Comparison of ENCODE assay signal across 8 cellular contexts in genomic region chr1:145892486-145893087, GRCh38. TPM values are rescaled to one million over a fixed set of nuclear protein-coding genes. Genes with fewer than 3 reads are reported as not detected.
DNase-seq lines count a peak whose midpoint lies in the region; TF ChIP-seq lines count a peak whose summit lies in the region.

No MANE protein-coding gene starts in this region.

- H3K9me3 ChIP-seq in SK-N-SH (no peaks in the 10 kb centered on the region), prostate gland (no peaks in the 10 kb centered on the region)

- H3K27ac ChIP-seq in SK-N-SH (ENCODE audit: low read depth in 2 of 2, low read length in 1 of 2), result peak overlapping the region; percentile 94 to 98
- H3K27ac ChIP-seq in prostate gland, result peak overlapping the region; percentile 97 to 98

- WGBS in SK-N-SH (ENCODE audit: low lambda C conversion rate), result 47% methylated on average over 3 of the region's 3 CpGs
- 27% methylated on average over 3 of the region's 3 CpGs for WGBS in prostate gland

- TF ChIP-seq CTCF in SK-N-SH (IDR thresholded peaks at IDR 0.05) (no peak), prostate gland (IDR thresholded peaks at IDR 0.05) (no peak)

- H3K4me1 ChIP-seq in SK-N-SH (ENCODE audit: control insufficient read depth in 1 of 2, insufficient read depth in 2 of 2, low read depth in 1 of 2, low read length in 1 of 2), result peaks cover 21 to 28% of the 10 kb centered on the region in 2 experiments
- peaks cover 18% of the 10 kb centered on the region for H3K4me1 ChIP-seq in prostate gland (replicated peaks)

- H3F3A ChIP-seq in SK-N-SH (replicated peaks; ENCODE audit: insufficient read depth), result peaks cover 20% of the 10 kb centered on the region

- H3K4me3 ChIP-seq in SK-N-SH (ENCODE audit: low read depth in 2 of 2, low read length in 1 of 2) (peak overlapping the region; percentile 15 to 42; a peak in 3 of 4 replicates), prostate gland (no peak overlapping the region)

- no peak for TF ChIP-seq RAD21 in SK-N-SH (IDR thresholded peaks at IDR 0.05; ENCODE audit: low read length)

- no peak; a peak in 1 of 4 replicates for TF ChIP-seq EP300 in SK-N-SH (IDR thresholded peaks at IDR 0.05; ENCODE audit: borderline replicate concordance in 1 of 2, low read depth in 1 of 2, low read length in 1 of 2)

- no peak overlapping the region; the same call in 1 of the 2 replicates for H2AFZ ChIP-seq in SK-N-SH (ENCODE audit: low read depth)

- DNase-seq in DMS 273 treated with DMSO at 0.1 percent for 48 hours (lab: John Stamatoyannopoulos, UW) (peak; percentile 45), SK-N-SH (no peak), fibroblast of peridontal ligament (ENCODE audit: extremely low read depth) (peak; percentile 67), prostate gland (ENCODE audit: low spot score) (peak; percentile 51), GM19240 (ENCODE audit: insufficient read length, low spot score) (no peak), T-helper 1 cell (no peak)
- DNase-seq in activated CD4-positive, CD25-positive, alpha-beta regulatory T cell (lab: John Stamatoyannopoulos, UW), result no peak
- no peak for DNase-seq in stimulated activated naive CD4-positive, alpha-beta T cell (lab: John Stamatoyannopoulos, UW)

- no peaks in the 10 kb centered on the region for H3K9me2 ChIP-seq in SK-N-SH

- H3K36me3 ChIP-seq in SK-N-SH (replicated peaks in 1 of 2; ENCODE audit: control insufficient read depth in 1 of 2, insufficient read depth in 2 of 2, low read length in 1 of 2) (no peaks in the 10 kb centered on the region), prostate gland (no peaks in the 10 kb centered on the region)

- no peaks in the 10 kb centered on the region for H4K20me1 ChIP-seq in SK-N-SH (ENCODE audit: insufficient read depth)

- peak overlapping the region; percentile 71 for H3K9ac ChIP-seq in SK-N-SH

- POLR2A ChIA-PET in SK-N-SH (lab: Yijun Ruan, JAX), result interaction anchor here (1.3 to 1.7 kb wide), 2 partner anchors 34 to 35 kb away, joined by 4 to 7 read pairs; partner anchors contain the start of genes PIAS3 and RBM8A

- H3K27me3 ChIP-seq in SK-N-SH (ENCODE audit: insufficient read depth) (no peaks in the 10 kb centered on the region), prostate gland (replicated peaks; ENCODE audit: insufficient read depth) (no peaks in the 10 kb centered on the region)

- peak; percentile 4 for TF ChIP-seq POLR2A in prostate gland (IDR thresholded peaks at IDR 0.05)

- H3K4me2 ChIP-seq in SK-N-SH, result peak overlapping the region; percentile 79

- CTCF ChIA-PET in SK-N-SH (lab: Yijun Ruan, JAX), result interaction anchor here (0.7 to 11.0 kb wide), 43 partner anchors 8 to 289 kb away, joined by 3 to 281 read pairs (median 8); partner anchors contain the start of genes ANKRD34A, HJV, ITGA10 and NUDT17

- H3K79me2 ChIP-seq in SK-N-SH (ENCODE audit: insufficient read depth), result no peaks in the 10 kb centered on the region

- intact Hi-C loops in prostate gland (cut with DNase I), result loop anchor here (1.0 to 5.0 kb wide), 2 partner anchors 18 to 125 kb away; partner anchors contain the start of gene ITGA10

TF ChIP-seq in SK-N-SH, 30 proteins besides CTCF, POLR2A, EP300 and RAD21:
- TF ChIP-seq MEF2A (IDR thresholded peaks at IDR 0.05; ENCODE audit: borderline replicate concordance, low read depth) (no peak), NFIC (IDR thresholded peaks at IDR 0.05; ENCODE audit: borderline replicate concordance) (peak; percentile 72)

RNA-seq across cellular contexts. Expression of gene ANKRD35, which starts 6.9 kb away (rescaled TPM):
- polyA plus RNA-seq in SK-N-SH (2012; rRNA removed), result 0.05 and 0.08 TPM in 2 replicates
- 0.05 and 0.07 TPM in 2 replicates for polyA plus RNA-seq in SK-N-SH (2012; cell fraction: cytosol; rRNA removed)
- polyA plus RNA-seq in SK-N-SH (2012; cell fraction: nucleus; rRNA removed), result 0.10 and 0.11 TPM in 2 replicates
- total RNA-seq in prostate gland, result 1 to 10 TPM; 6.6 to 7.5 TPM

RNA-seq across cellular contexts. Expression of gene ITGA10, which starts 17.3 kb away (rescaled TPM):
- polyA plus RNA-seq in SK-N-SH (2012; rRNA removed), result 2.1 and 2.6 TPM in 2 replicates
- 0.70 and 1.0 TPM in 2 replicates for polyA plus RNA-seq in SK-N-SH (2012; cell fraction: cytosol; rRNA removed)
- 12.8 and 13.2 TPM in 2 replicates for polyA plus RNA-seq in SK-N-SH (2012; cell fraction: nucleus; rRNA removed)
- 1 to 10 TPM; 6.4 to 7.4 TPM for total RNA-seq in prostate gland

RNA-seq across cellular contexts. Expression of gene PEX11B, which starts 25.9 kb away (rescaled TPM):
- 26.1 and 34.5 TPM in 2 replicates for polyA plus RNA-seq in SK-N-SH (2012; rRNA removed)
- 31.8 and 32.7 TPM in 2 replicates for polyA plus RNA-seq in SK-N-SH (2012; cell fraction: cytosol; rRNA removed)
- polyA plus RNA-seq in SK-N-SH (2012; cell fraction: nucleus; rRNA removed), result 17.8 and 27.8 TPM in 2 replicates
- total RNA-seq in prostate gland, result 10 to 100 TPM; 35.9 to 37.7 TPM

RNA-seq across cellular contexts. Expression of gene PIAS3, which starts 33.7 kb away (rescaled TPM):
- 35.5 and 39.1 TPM in 2 replicates for polyA plus RNA-seq in SK-N-SH (2012; rRNA removed)
- polyA plus RNA-seq in SK-N-SH (2012; cell fraction: cytosol; rRNA removed), result 16.1 and 18.8 TPM in 2 replicates
- polyA plus RNA-seq in SK-N-SH (2012; cell fraction: nucleus; rRNA removed), result 157 and 192 TPM in 2 replicates
- total RNA-seq in prostate gland, result 10 to 100 TPM; 41.7 to 48.8 TPM

RNA-seq across cellular contexts. Expression of gene RBM8A, which starts 34.7 kb away (rescaled TPM):
- polyA plus RNA-seq in SK-N-SH (2012; rRNA removed), result 236 TPM in 2 replicates
- polyA plus RNA-seq in SK-N-SH (2012; cell fraction: cytosol; rRNA removed), result 306 and 395 TPM in 2 replicates
- 80.7 and 82.7 TPM in 2 replicates for polyA plus RNA-seq in SK-N-SH (2012; cell fraction: nucleus; rRNA removed)
- 100 to 1,000 TPM; 127 to 159 TPM for total RNA-seq in prostate gland

Comparison
In these comparisons a context has a peak if more than half of its experiments do, and no peak if none do; other contexts are left out.
1. DNase-seq: peak in DMS 273 treated with DMSO at 0.1 percent for 48 hours (single experiment), fibroblast of peridontal ligament (single experiment) and prostate gland (single experiment); none in SK-N-SH (single experiment), activated CD4-positive, CD25-positive, alpha-beta regulatory T cell (0 of 4), GM19240 (single experiment), T-helper 1 cell (0 of 5) and stimulated activated naive CD4-positive, alpha-beta T cell (0 of 6).
2. H3K4me3 ChIP-seq: peak in SK-N-SH (2 of 2); none in prostate gland (0 of 2).